In the genomic region with DNA sequence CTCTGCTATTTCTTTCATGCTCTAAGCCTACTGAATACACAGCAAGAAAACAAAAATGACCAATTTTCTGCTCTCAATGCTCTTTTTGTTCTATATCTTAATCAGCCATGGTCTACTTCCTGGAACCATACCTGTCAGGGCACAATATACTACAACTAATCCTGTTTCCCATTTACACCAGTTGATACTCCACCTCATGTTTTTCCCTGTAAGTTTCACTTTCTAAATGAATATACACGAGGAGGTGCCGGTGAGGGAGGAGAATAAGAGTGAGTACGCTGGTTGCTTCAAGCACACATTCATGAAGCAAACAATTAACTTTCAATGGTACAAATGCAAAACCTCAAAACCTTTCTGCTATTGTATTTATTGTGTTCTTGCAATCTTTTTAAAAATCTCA, we compare ENCODE assay signal across 27 cellular contexts.
"Had no signal": no experiment of that assay in that cellular context is flagged by ENCODE, and none has a peak within 500 bp of the region (broad histone marks: within the 10 kb centered on the region; RNA-seq: fewer than 3 reads in every experiment).

No MANE protein-coding gene starts in this region.

- ATAC-seq: foreskin keratinocyte; heart right ventricle; left colon; left ventricle myocardium superior; lower lobe of right lung; naive thymus-derived CD8-positive, alpha-beta T cell; psoas muscle; right cardiac atrium; stimulated activated naive CD8-positive, alpha-beta T cell treated with anti-CD3 and anti-CD28 coated beads, Interleukin-15, amount 100 ng/mL, for 72 hours had no signal

- H3K4me3 Mint-ChIP-seq: naive thymus-derived CD8-positive, alpha-beta T cell; nephron progenitor cell; stimulated activated naive CD8-positive, alpha-beta T cell treated with anti-CD3 and anti-CD28 coated beads, Interleukin-15, amount 100 ng/mL, for 72 hours had no signal

- H3K27me3 Mint-ChIP-seq: naive thymus-derived CD8-positive, alpha-beta T cell; stimulated activated naive CD8-positive, alpha-beta T cell treated with anti-CD3 and anti-CD28 coated beads, Interleukin-15, amount 100 ng/mL, for 72 hours had no signal

- H3K4me3 ChIP-seq: coronary artery, heart right ventricle, lower lobe of right lung, psoas muscle, skin epidermis, thyroid gland had no signal

- H3K9me3 Mint-ChIP-seq: nephron progenitor cell had no signal

- H3K9me3 ChIP-seq: psoas muscle, thyroid gland had no signal

- H3K36me3 ChIP-seq: heart right ventricle, lower lobe of right lung, thyroid gland had no signal

- FAIRE-seq: endometrium, islet of Langerhans had no signal

- DNase-seq: dermis blood vessel endothelial cell; effector memory CD4-positive, alpha-beta T cell; foreskin keratinocyte; glutamatergic neuron; heart right ventricle; hippocampal formation; kidney glomerular epithelial cell; left colon; left ventricle myocardium superior; lower lobe of right lung; naive thymus-derived CD8-positive, alpha-beta T cell; nephron progenitor cell; nucleus accumbens; posterior cingulate gyrus; psoas muscle; right cardiac atrium; stimulated activated CD4-positive, alpha-beta T cell treated with anti-CD3 and anti-CD28 coated beads, Interleukin-1b, Interleukin-23, amount 100 ng/mL, for 48 hours; stimulated activated CD4-positive, alpha-beta T cell treated with anti-CD3 and anti-CD28 coated beads, Interleukin-4, amount 100 ng/mL, for 1 hour; stimulated activated CD8-positive, alpha-beta memory T cell treated with anti-CD3 and anti-CD28 coated beads, Interleukin-4, amount 100 ng/mL, for 48 hours; stimulated activated naive CD4-positive, alpha-beta T cell; stimulated activated naive CD8-positive, alpha-beta T cell treated with anti-CD3 and anti-CD28 coated beads, Interleukin-15, amount 100 ng/mL, for 72 hours; thyroid gland; trophoblast cell had no signal

- H3K4me1 Mint-ChIP-seq: naive thymus-derived CD8-positive, alpha-beta T cell; nephron progenitor cell; stimulated activated naive CD8-positive, alpha-beta T cell treated with anti-CD3 and anti-CD28 coated beads, Interleukin-15, amount 100 ng/mL, for 72 hours had no signal

- H3K27ac Mint-ChIP-seq: naive thymus-derived CD8-positive, alpha-beta T cell; nephron progenitor cell; stimulated activated naive CD8-positive, alpha-beta T cell treated with anti-CD3 and anti-CD28 coated beads, Interleukin-15, amount 100 ng/mL, for 72 hours had no signal

- H3K27me3 ChIP-seq: foreskin keratinocyte, heart right ventricle, thyroid gland had no signal

- H3K4me1 ChIP-seq: foreskin keratinocyte, heart right ventricle, lower lobe of right lung, psoas muscle had no signal

- H3K27ac ChIP-seq: coronary artery, foreskin keratinocyte, heart right ventricle, lower lobe of right lung, psoas muscle, skin epidermis, thyroid gland had no signal
